2 cellular contexts compared by ENCODE assay signal in the genomic region with DNA sequence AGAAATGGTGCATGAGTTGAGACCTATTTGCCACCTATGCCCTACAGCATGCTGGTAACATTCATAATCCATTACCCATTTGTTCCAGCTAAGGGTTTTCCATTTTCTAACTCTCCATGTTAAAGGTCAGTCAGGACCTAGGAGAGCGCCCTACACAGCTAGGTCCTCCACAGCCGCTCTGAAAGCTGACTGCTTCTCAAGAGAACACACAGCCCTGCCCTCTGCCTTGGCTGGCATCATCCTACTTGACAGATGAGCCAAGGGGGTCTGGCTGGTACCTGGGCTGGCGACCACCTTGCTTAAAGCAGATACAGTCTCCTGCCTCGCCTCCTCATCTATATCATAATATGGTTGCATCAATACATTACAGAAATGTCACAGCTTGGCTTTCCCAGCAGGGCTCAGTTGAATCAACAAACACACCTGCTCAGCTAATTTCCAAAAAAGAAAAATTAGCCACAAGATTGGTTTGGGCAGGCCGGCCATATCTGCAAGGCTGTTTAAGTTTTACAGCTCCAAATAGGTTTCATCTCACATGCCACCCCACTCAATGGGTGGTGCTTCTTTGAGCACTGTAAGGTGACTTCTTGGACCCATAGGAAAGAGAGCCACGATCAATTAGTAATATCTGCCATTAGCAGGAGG.
TF ChIP-seq lines count a peak whose summit lies in the region.

No MANE protein-coding gene starts in this region.

TF ChIP-seq in A549, 52 proteins besides CTCF, POLR2A, EP300 and RAD21 (continued from another document):
- TF ChIP-seq, protein P1, sequence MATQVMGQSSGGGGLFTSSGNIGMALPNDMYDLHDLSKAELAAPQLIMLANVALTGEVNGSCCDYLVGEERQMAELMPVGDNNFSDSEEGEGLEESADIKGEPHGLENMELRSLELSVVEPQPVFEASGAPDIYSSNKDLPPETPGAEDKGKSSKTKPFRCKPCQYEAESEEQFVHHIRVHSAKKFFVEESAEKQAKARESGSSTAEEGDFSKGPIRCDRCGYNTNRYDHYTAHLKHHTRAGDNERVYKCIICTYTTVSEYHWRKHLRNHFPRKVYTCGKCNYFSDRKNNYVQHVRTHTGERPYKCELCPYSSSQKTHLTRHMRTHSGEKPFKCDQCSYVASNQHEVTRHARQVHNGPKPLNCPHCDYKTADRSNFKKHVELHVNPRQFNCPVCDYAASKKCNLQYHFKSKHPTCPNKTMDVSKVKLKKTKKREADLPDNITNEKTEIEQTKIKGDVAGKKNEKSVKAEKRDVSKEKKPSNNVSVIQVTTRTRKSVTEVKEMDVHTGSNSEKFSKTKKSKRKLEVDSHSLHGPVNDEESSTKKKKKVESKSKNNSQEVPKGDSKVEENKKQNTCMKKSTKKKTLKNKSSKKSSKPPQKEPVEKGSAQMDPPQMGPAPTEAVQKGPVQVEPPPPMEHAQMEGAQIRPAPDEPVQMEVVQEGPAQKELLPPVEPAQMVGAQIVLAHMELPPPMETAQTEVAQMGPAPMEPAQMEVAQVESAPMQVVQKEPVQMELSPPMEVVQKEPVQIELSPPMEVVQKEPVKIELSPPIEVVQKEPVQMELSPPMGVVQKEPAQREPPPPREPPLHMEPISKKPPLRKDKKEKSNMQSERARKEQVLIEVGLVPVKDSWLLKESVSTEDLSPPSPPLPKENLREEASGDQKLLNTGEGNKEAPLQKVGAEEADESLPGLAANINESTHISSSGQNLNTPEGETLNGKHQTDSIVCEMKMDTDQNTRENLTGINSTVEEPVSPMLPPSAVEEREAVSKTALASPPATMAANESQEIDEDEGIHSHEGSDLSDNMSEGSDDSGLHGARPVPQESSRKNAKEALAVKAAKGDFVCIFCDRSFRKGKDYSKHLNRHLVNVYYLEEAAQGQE (IDR thresholded peaks at IDR 0.05): peak; percentile 87
- TF ChIP-seq, protein P2, sequence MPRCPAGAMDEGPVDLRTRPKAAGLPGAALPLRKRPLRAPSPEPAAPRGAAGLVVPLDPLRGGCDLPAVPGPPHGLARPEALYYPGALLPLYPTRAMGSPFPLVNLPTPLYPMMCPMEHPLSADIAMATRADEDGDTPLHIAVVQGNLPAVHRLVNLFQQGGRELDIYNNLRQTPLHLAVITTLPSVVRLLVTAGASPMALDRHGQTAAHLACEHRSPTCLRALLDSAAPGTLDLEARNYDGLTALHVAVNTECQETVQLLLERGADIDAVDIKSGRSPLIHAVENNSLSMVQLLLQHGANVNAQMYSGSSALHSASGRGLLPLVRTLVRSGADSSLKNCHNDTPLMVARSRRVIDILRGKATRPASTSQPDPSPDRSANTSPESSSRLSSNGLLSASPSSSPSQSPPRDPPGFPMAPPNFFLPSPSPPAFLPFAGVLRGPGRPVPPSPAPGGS (IDR thresholded peaks at IDR 0.05): no peak
- TF ChIP-seq ZC3H11A (IDR thresholded peaks at IDR 0.05): no peak

TF ChIP-seq in HEK293, 187 proteins besides CTCF, POLR2A, EP300 and RAD21 (continued from another document):
- TF ChIP-seq, protein P1 (tag by site-specific recombination; IDR thresholded peaks at IDR 0.05): peak; percentile 97
